ENCODE assay signal across 9 cellular contexts in the genomic region with DNA sequence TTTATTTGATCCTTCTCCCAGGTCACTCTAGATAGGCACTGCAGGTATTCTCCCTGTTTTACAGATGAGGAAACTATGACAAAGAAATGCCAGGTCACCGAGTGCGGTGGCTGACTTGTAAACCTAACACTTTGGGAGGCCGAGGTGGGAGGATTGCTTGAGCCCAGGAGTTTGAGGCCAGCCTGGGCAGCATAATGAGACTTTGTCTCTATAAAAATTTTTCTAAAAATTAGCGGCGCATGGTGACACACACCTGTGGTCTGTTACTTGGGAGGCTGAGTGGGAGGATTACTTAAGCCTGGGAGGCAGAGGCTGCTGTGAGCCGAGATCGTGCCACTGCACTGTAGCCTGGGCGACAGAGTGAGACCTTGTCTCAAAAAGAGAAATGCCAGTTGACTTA.
"Had no signal": no experiment of that assay in that cellular context is flagged by ENCODE, and none has a peak within 500 bp of the region (broad histone marks: within the 10 kb centered on the region; RNA-seq: fewer than 3 reads in every experiment).

No MANE protein-coding gene starts in this region.

- H3K4me3 Mint-ChIP-seq: HFFc6 had no signal

- H3K9me3 Mint-ChIP-seq: HFFc6 had no signal

- FAIRE-seq: K562 had no signal

- ATAC-seq: HCT116, K562 had no signal

- H3K36me3 ChIP-seq: HAP-1 had no signal

- DNase-seq: GM23248, GOT3, H7, HFFc6, IMR-90, KG1 had no signal

- H2AFZ ChIP-seq: GM23248 had no signal

- H3K9ac ChIP-seq: GM23248 had no signal

- H3K27ac Mint-ChIP-seq: HFFc6 had no signal

- H3K4me3 ChIP-seq: GM23248, HAP-1, K562 had no signal

- H3K9me3 ChIP-seq: HAP-1 had no signal

- H3K27ac ChIP-seq: GM23248 had no signal
